8 cellular contexts compared by ENCODE assay signal in genomic region chr6:42404494-42404893, GRCh38. TPM values are rescaled to one million over a fixed set of nuclear protein-coding genes. Genes with fewer than 3 reads are reported as not detected.
DNase-seq lines count a peak whose midpoint lies in the region; ATAC-seq and TF ChIP-seq lines count a peak whose summit lies in the region.

No MANE protein-coding gene starts in this region.

- no peak overlapping the region for H3K4me3 ChIP-seq in sigmoid colon

- no peaks in the 10 kb centered on the region for H3K9me3 ChIP-seq in sigmoid colon

- 15 to 40% methylated on average over 5 of the region's 5 CpGs for WGBS in sigmoid colon, 2 donors

- ATAC-seq in GM18870 (IDR thresholded peaks at IDR 0.05; ENCODE audit: unreplicated experiment) (no peak), GM18873 (IDR thresholded peaks at IDR 0.05; ENCODE audit: low FRiP score, unreplicated experiment) (no peak)

- H3K27me3 ChIP-seq in sigmoid colon, result no peaks in the 10 kb centered on the region

- H3K27ac ChIP-seq in sigmoid colon, result peak overlapping the region; percentile 21 to 62 (median 40)

- H3K36me3 ChIP-seq in sigmoid colon, result no peaks in the 10 kb centered on the region

- H3K4me1 ChIP-seq in sigmoid colon, result peaks cover 0 to 11% (median 5%) of the 10 kb centered on the region in 4 donors

- TF ChIP-seq POLR2A in sigmoid colon (IDR thresholded peaks at IDR 0.05), result no peak

- no peak for TF ChIP-seq EP300 in sigmoid colon (IDR thresholded peaks at IDR 0.05)

- TF ChIP-seq CTCF in sigmoid colon (IDR thresholded peaks at IDR 0.05), result no peak

- DNase-seq in HK-2 (ENCODE audit: unreplicated experiment), result peak; percentile 10
- peak; percentile 29 to 48 for DNase-seq in activated CD4-positive, alpha-beta T cell treated with anti-CD3 and anti-CD28 coated beads for 4 hours
- DNase-seq in fibroblast of gingiva (ENCODE audit: low read depth), result peak; percentile 17
- no peak for DNase-seq in sigmoid colon
- no peak for DNase-seq in DMS153 treated with DMSO at 0.1 percent for 48 hours (lab: John Stamatoyannopoulos, UW; ENCODE audit: unreplicated experiment)
- no peak for DNase-seq in amygdala (lab: John Stamatoyannopoulos, UW)

- intact Hi-C loops in sigmoid colon (cut with DNase I), result no loop called here

RNA-seq across cellular contexts. Expression of gene TRERF1, which starts 47.2 kb away (rescaled TPM):
- 10 to 100 TPM in 1 of 4 donors, 1 to 10 TPM in 3; 4.6 to 10.5 (median 5.9) TPM for total RNA-seq in sigmoid colon
- 1 to 10 TPM in 2 of 3 donors, under 1 TPM in 1; 0.46 to 4.0 (median 1.2) TPM for polyA plus RNA-seq in sigmoid colon

Comparison
In these comparisons a context has a peak if more than half of its experiments do, and no peak if none do; other contexts are left out.
1. DNase-seq: peak in HK-2 (single experiment), activated CD4-positive, alpha-beta T cell treated with anti-CD3 and anti-CD28 coated beads for 4 hours (2 of 2) and fibroblast of gingiva (single experiment); none in sigmoid colon (single experiment), DMS153 treated with DMSO at 0.1 percent for 48 hours (single experiment) and amygdala (0 of 56).